19 cellular contexts compared by ENCODE assay signal in the genomic region with DNA sequence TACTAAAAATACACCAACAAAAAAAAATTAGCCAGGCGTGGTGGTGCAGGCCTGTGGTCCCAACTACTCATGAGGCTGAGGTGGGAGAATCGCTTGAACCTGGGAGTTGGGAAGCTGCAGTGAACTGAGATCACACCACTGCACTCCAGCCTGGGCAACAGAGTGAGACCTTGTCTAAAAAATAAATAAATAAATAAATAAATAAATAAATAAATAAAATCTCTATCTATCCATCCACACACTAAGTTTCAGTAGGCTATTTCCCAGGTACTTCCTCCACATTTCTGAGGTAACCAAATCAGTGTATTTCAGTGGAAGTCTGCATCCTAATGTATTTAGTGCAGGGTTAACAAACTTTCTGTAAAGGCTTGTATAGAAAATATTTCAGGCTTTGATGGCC. TPM values are rescaled to one million over a fixed set of nuclear protein-coding genes. Genes with fewer than 3 reads are reported as not detected.
DNase-seq lines count a peak whose midpoint lies in the region; ATAC-seq and TF ChIP-seq lines count a peak whose summit lies in the region.
"Had no signal": no experiment of that assay in that cellular context is flagged by ENCODE, and none has a peak within 500 bp of the region (broad histone marks: within the 10 kb centered on the region; RNA-seq: fewer than 3 reads in every experiment).

No MANE protein-coding gene starts in this region.

- TF ChIP-seq CTCF in KMS-11 (conservative IDR thresholded peaks at IDR 0.05; ENCODE audit: low read depth, low read length) (no peak), mammary epithelial cell (conservative IDR thresholded peaks at IDR 0.05 in 1 of 2, IDR thresholded peaks at IDR 0.05 in 1 of 2; ENCODE audit: extremely low read depth in 1 of 2, insufficient read depth in 1 of 2, low read depth in 1 of 2, low read length in 2 of 2) (no peak)

- in situ Hi-C loops in mammary epithelial cell (cut with MboI; ENCODE audit: low sequenced_read_pairs in 2 of 2) = no loop called here

- H3K36me3 ChIP-seq in KMS-11 (ENCODE audit: insufficient read depth) (no peaks in the 10 kb centered on the region), mammary epithelial cell (ENCODE audit: insufficient read depth, low read length) (no peaks in the 10 kb centered on the region)
- H3K36me3 ChIP-seq in effector memory CD4-positive, alpha-beta T cell (ENCODE audit: control insufficient read depth, insufficient read depth, low read length) = peaks cover 12% of the 10 kb centered on the region

- no peak overlapping the region for H3K27ac Mint-ChIP-seq in activated CD4-positive, alpha-beta T cell treated with anti-CD3 and anti-CD28 coated beads, Interleukin-2, amount 10 ng/mL, durations not matched to agents 24 days and 14 days
- peak overlapping the region; percentile 10 to 89 for H3K27ac Mint-ChIP-seq in effector memory CD8-positive, alpha-beta T cell
- H3K27ac Mint-ChIP-seq: B cell; CD4-positive, alpha-beta T cell; CD8-positive, alpha-beta T cell had no signal

- H3K9me3 Mint-ChIP-seq in activated CD4-positive, alpha-beta T cell treated with anti-CD3 and anti-CD28 coated beads, Interleukin-2, amount 10 ng/mL, durations not matched to agents 24 days and 14 days = no peaks in the 10 kb centered on the region
- H3K9me3 Mint-ChIP-seq in effector memory CD8-positive, alpha-beta T cell = no peaks in the 10 kb centered on the region
- H3K9me3 Mint-ChIP-seq: CD4-positive, alpha-beta T cell; CD8-positive, alpha-beta T cell had no signal

- H3K4me2 ChIP-seq in KMS-11 (peak overlapping the region; percentile 50), mammary epithelial cell (ENCODE audit: insufficient read depth, low read depth, low read length) (no peak overlapping the region)
- H3K4me2 ChIP-seq: BLaER1 treated with 17β-estradiol and CSF1 and Interleukin-3, amounts not matched to agents 10 nM and 100 nM had no signal

- no peak overlapping the region for H3K4me3 Mint-ChIP-seq in activated CD4-positive, alpha-beta T cell treated with anti-CD3 and anti-CD28 coated beads, Interleukin-2, amount 10 ng/mL, durations not matched to agents 24 days and 14 days
- H3K4me3 Mint-ChIP-seq in effector memory CD8-positive, alpha-beta T cell = no peak overlapping the region
- H3K4me3 Mint-ChIP-seq: B cell; CD4-positive, alpha-beta T cell; CD8-positive, alpha-beta T cell had no signal

- CTCF ChIA-PET in mammary epithelial cell (lab: Charles Lee; ENCODE audit: low non-redundant PET) = no interaction called here

- intact Hi-C loops in activated CD4-positive, alpha-beta T cell treated with anti-CD3 and anti-CD28 coated beads, Interleukin-2, amount 10 ng/mL, durations not matched to agents 24 days and 14 days (cut with micrococcal nuclease) = no loop called here
- intact Hi-C loops in mammary epithelial cell (cut with micrococcal nuclease) = no loop called here

- H4K20me1 ChIP-seq in KMS-11 (ENCODE audit: insufficient read depth) = no peaks in the 10 kb centered on the region
- no peaks in the 10 kb centered on the region for H4K20me1 ChIP-seq in mammary epithelial cell (ENCODE audit: insufficient read depth, low read length)
- H4K20me1 ChIP-seq: BLaER1 treated with 17β-estradiol and CSF1 and Interleukin-3, amounts not matched to agents 10 nM and 100 nM had no signal

- H3K9ac ChIP-seq in KMS-11 (no peak overlapping the region; the same call in 1 of the 2 replicates), mammary epithelial cell (ENCODE audit: insufficient read depth, low read length) (no peak overlapping the region)
- H3K9ac ChIP-seq: BLaER1 treated with 17β-estradiol and CSF1 and Interleukin-3, amounts not matched to agents 10 nM and 100 nM had no signal

- H3K27me3 ChIP-seq in KMS-11 (ENCODE audit: insufficient read depth, low read depth) (no peaks in the 10 kb centered on the region), mammary epithelial cell (ENCODE audit: insufficient read depth, low read length) (no peaks in the 10 kb centered on the region)
- H3K27me3 ChIP-seq in effector memory CD4-positive, alpha-beta T cell (replicated peaks; ENCODE audit: control insufficient read depth, insufficient read depth, low read length, poor library complexity, severe bottlenecking) = no peaks in the 10 kb centered on the region
- H3K27me3 ChIP-seq: BLaER1 treated with 17β-estradiol and CSF1 and Interleukin-3, amounts not matched to agents 10 nM and 100 nM had no signal

- no peaks in the 10 kb centered on the region for H3K4me1 Mint-ChIP-seq in activated CD4-positive, alpha-beta T cell treated with anti-CD3 and anti-CD28 coated beads, Interleukin-2, amount 10 ng/mL, durations not matched to agents 24 days and 14 days
- peaks cover 5% of the 10 kb centered on the region in 2 donors for H3K4me1 Mint-ChIP-seq in effector memory CD8-positive, alpha-beta T cell (ENCODE audit: low read depth in 2 of 2)
- H3K4me1 Mint-ChIP-seq: B cell had no signal

- peaks cover 41% of the 10 kb centered on the region for H3K4me1 ChIP-seq in KMS-11 (ENCODE audit: low read depth, poor library complexity, severe bottlenecking)
- no peaks in the 10 kb centered on the region for H3K4me1 ChIP-seq in effector memory CD4-positive, alpha-beta T cell (ENCODE audit: control insufficient read depth, insufficient read depth, low read length, poor library complexity, severe bottlenecking)
- no peaks in the 10 kb centered on the region for H3K4me1 ChIP-seq in mammary epithelial cell (ENCODE audit: insufficient read depth, low read length)
- H3K4me1 ChIP-seq: BLaER1 treated with 17β-estradiol and CSF1 and Interleukin-3, amounts not matched to agents 10 nM and 100 nM; Caco-2 had no signal

- dilution Hi-C loops in mammary epithelial cell (cut with HindIII; ENCODE audit: low sequenced_read_pairs) = no loop called here

- peaks cover 14% of the 10 kb centered on the region for H3K36me3 Mint-ChIP-seq in activated CD4-positive, alpha-beta T cell treated with anti-CD3 and anti-CD28 coated beads, Interleukin-2, amount 10 ng/mL, durations not matched to agents 24 days and 14 days (ENCODE audit: low read depth)
- peaks cover 40% of the 10 kb centered on the region for H3K36me3 Mint-ChIP-seq in effector memory CD8-positive, alpha-beta T cell (ENCODE audit: insufficient read depth)

- no peak for ATAC-seq in effector memory CD8-positive, alpha-beta T cell (replicated peaks)
- no peak for ATAC-seq in GM21717 (IDR thresholded peaks at IDR 0.05; ENCODE audit: unreplicated experiment)
- ATAC-seq: CD8-positive, alpha-beta T cell had no signal

- peak; percentile 34 for DNase-seq in activated CD4-positive, alpha-beta T cell treated with anti-CD3 and anti-CD28 coated beads, Interleukin-2, amount 10 ng/mL, durations not matched to agents 24 days and 14 days
- DNase-seq in activated CD4-positive, alpha-beta T cell treated with anti-CD3 and anti-CD28 coated beads, Interleukin-2, amount 50 U/mL, for 1 hour = no peak
- no peak for DNase-seq in effector memory CD8-positive, alpha-beta T cell
- DNase-seq in myocyte (ENCODE audit: low read depth) (peak; percentile 40), mammary epithelial cell (no peak)
- no peak for DNase-seq in effector memory CD4-positive, alpha-beta T cell
- DNase-seq: ACHN; Caco-2; Calu3; CD4-positive, alpha-beta T cell; CD8-positive, alpha-beta T cell; DMS79 treated with DMSO at 0.1 percent for 48 hours; GF-D8 had no signal

- H3K27ac ChIP-seq in KMS-11 (peak overlapping the region; percentile 31; the same call in 1 of the 2 replicates), mammary epithelial cell (ENCODE audit: insufficient read depth, low read depth, low read length) (no peak overlapping the region)
- H3K27ac ChIP-seq in effector memory CD4-positive, alpha-beta T cell (ENCODE audit: insufficient read depth, low read length, poor library complexity, severe bottlenecking) = no peak overlapping the region
- H3K27ac ChIP-seq: 22Rv1; BLaER1 treated with 17β-estradiol and CSF1 and Interleukin-3, amounts not matched to agents 10 nM and 100 nM; C4-2B had no signal

- WGBS in mammary epithelial cell (ENCODE audit: low coverage, missing lambda C conversion rate) = 100% methylated on average over 2 of the region's 2 CpGs

- H2AFZ ChIP-seq in KMS-11 (ENCODE audit: low read depth) (peak overlapping the region; percentile 23; the same call in 1 of the 2 replicates), mammary epithelial cell (ENCODE audit: low read depth, low read length) (no peak overlapping the region)

- no TSS peak for BruUV-seq in mammary epithelial cell (replicated peaks; lab: Mats Ljungman, UMichigan)

- H3K79me2 ChIP-seq in KMS-11 (ENCODE audit: insufficient read depth, low read depth) = no peaks in the 10 kb centered on the region
- no peaks in the 10 kb centered on the region for H3K79me2 ChIP-seq in mammary epithelial cell (ENCODE audit: insufficient read depth, low read length)

- H3K27me3 Mint-ChIP-seq in activated CD4-positive, alpha-beta T cell treated with anti-CD3 and anti-CD28 coated beads, Interleukin-2, amount 10 ng/mL, durations not matched to agents 24 days and 14 days = no peaks in the 10 kb centered on the region
- no peaks in the 10 kb centered on the region for H3K27me3 Mint-ChIP-seq in effector memory CD8-positive, alpha-beta T cell
- H3K27me3 Mint-ChIP-seq: B cell; CD4-positive, alpha-beta T cell had no signal

- H3K4me3 ChIP-seq in KMS-11 (IDR thresholded peaks at IDR 0.05; ENCODE audit: insufficient read depth, low read depth, low read length) (peak overlapping the region; percentile 57), mammary epithelial cell (replicated peaks in 1 of 3; ENCODE audit: insufficient read depth in 1 of 3, low read depth in 2 of 3, low read length in 3 of 3) (no peak overlapping the region)
- H3K4me3 ChIP-seq in effector memory CD4-positive, alpha-beta T cell (ENCODE audit: insufficient read depth, low read depth, low read length, poor library complexity, severe bottlenecking) = no peak overlapping the region
- H3K4me3 ChIP-seq: BLaER1 treated with 17β-estradiol and CSF1 and Interleukin-3, amounts not matched to agents 10 nM and 100 nM had no signal

- H3K9me3 ChIP-seq in effector memory CD4-positive, alpha-beta T cell (ENCODE audit: control insufficient read depth, low read length) = no peaks in the 10 kb centered on the region
- H3K9me3 ChIP-seq in mammary epithelial cell (replicated peaks; ENCODE audit: insufficient read depth, low read length) = no peaks in the 10 kb centered on the region
- H3K9me3 ChIP-seq: BLaER1 treated with 17β-estradiol and CSF1 and Interleukin-3, amounts not matched to agents 10 nM and 100 nM; Caco-2 had no signal

RNA-seq across cellular contexts. Expression of a gene that starts 10.9 kb away (rescaled TPM):
- 10.4 and 12.0 TPM in 2 replicates for total RNA-seq in activated CD4-positive, alpha-beta T cell treated with anti-CD3 and anti-CD28 coated beads, Interleukin-2, amount 10 ng/mL, durations not matched to agents 24 days and 14 days
- total RNA-seq in myocyte (12.9 and 14.0 TPM in 2 replicates), mammary epithelial cell (1 to 10 TPM; 5.2 to 6.7 TPM)
- 4.6 TPM for polyA plus RNA-seq in myocyte (2012)
- 2.5 TPM for polyA plus RNA-seq in mammary epithelial cell
- 0.36 TPM for polyA minus RNA-seq in mammary epithelial cell

RNA-seq across cellular contexts. Expression of a gene that starts 18.1 kb away (rescaled TPM):
- total RNA-seq in activated CD4-positive, alpha-beta T cell treated with anti-CD3 and anti-CD28 coated beads, Interleukin-2, amount 10 ng/mL, durations not matched to agents 24 days and 14 days = 83.9 and 86.6 TPM in 2 replicates
- total RNA-seq in myocyte (18.7 and 25.3 TPM in 2 replicates), mammary epithelial cell (10 to 100 TPM; 10.8 to 59.5 TPM)
- polyA plus RNA-seq in myocyte (2012) = 26.5 TPM
- polyA plus RNA-seq in mammary epithelial cell = 23.3 TPM
- 42.2 TPM for polyA minus RNA-seq in mammary epithelial cell

RNA-seq across cellular contexts. Expression of a gene that starts 18.3 kb away (rescaled TPM):
- 9.1 and 11.4 TPM in 2 replicates for total RNA-seq in activated CD4-positive, alpha-beta T cell treated with anti-CD3 and anti-CD28 coated beads, Interleukin-2, amount 10 ng/mL, durations not matched to agents 24 days and 14 days
- total RNA-seq in myocyte = 12.7 and 14.4 TPM in 2 replicates
- polyA plus RNA-seq in myocyte (2012) = 5.2 TPM
- 10 to 100 TPM; 13.4 to 16.0 TPM for total RNA-seq in mammary epithelial cell
- polyA plus RNA-seq in mammary epithelial cell = 6.3 TPM
- 19.3 TPM for polyA minus RNA-seq in mammary epithelial cell

Comparison
In these comparisons a context has a peak if more than half of its experiments do, and no peak if none do; other contexts are left out.
1. DNase-seq: peak in activated CD4-positive, alpha-beta T cell treated with anti-CD3 and anti-CD28 coated beads, Interleukin-2, amount 10 ng/mL, durations not matched to agents 24 days and 14 days (single experiment) and myocyte (single experiment); none in activated CD4-positive, alpha-beta T cell treated with anti-CD3 and anti-CD28 coated beads, Interleukin-2, amount 50 U/mL, for 1 hour (single experiment), effector memory CD8-positive, alpha-beta T cell (0 of 3), effector memory CD4-positive, alpha-beta T cell (0 of 3) and mammary epithelial cell (single experiment).